In genomic region chr5:67003906-67004729, GRCh38 we compare ENCODE assay signal across 1 cellular context.
TF ChIP-seq lines count a peak whose summit lies in the region.

No MANE protein-coding gene starts in this region.

TF ChIP-seq in HEK293, 187 proteins besides CTCF, POLR2A, EP300 and RAD21 (continued from another document and continues in another):
- peak; percentile 39; the same call in 1 of the 2 replicates for TF ChIP-seq PRDM6 (tag by site-specific recombination; IDR thresholded peaks at IDR 0.05)
- TF ChIP-seq PRDM4 (tag by site-specific recombination; IDR thresholded peaks at IDR 0.05), result no peak
- peak; percentile 18; the same call in 1 of the 2 replicates for TF ChIP-seq ZNF394 (tag by site-specific recombination; IDR thresholded peaks at IDR 0.05; ENCODE audit: borderline replicate concordance)
- TF ChIP-seq SP2 (tag by site-specific recombination; IDR thresholded peaks at IDR 0.05), result peak; percentile 30
- TF ChIP-seq ZNF202 (tag by site-specific recombination; IDR thresholded peaks at IDR 0.05; ENCODE audit: borderline replicate concordance), result no peak
- no peak for TF ChIP-seq ZNF114 (tag by site-specific recombination; IDR thresholded peaks at IDR 0.05)
- TF ChIP-seq ZNF521 (tag by site-specific recombination; IDR thresholded peaks at IDR 0.05), result no peak
- TF ChIP-seq SALL2 (tag by site-specific recombination; IDR thresholded peaks at IDR 0.05; ENCODE audit: borderline replicate concordance), result no peak
- TF ChIP-seq ZBTB44 (tag by site-specific recombination; IDR thresholded peaks at IDR 0.05), result no peak
- peak; percentile 81 for TF ChIP-seq ZNF10 (tag by site-specific recombination; IDR thresholded peaks at IDR 0.05)
- TF ChIP-seq ZNF639 (tag by site-specific recombination; IDR thresholded peaks at IDR 0.05), result peak; percentile 20; the same call in 1 of the 2 replicates
- no peak for TF ChIP-seq MEIS1 (CRISPR knock-in tag; IDR thresholded peaks at IDR 0.05; ENCODE audit: borderline replicate concordance)
- no peak for TF ChIP-seq BCL11B (tag by site-specific recombination; IDR thresholded peaks at IDR 0.05; ENCODE audit: low read depth)
- TF ChIP-seq ZNF175 (tag by site-specific recombination; IDR thresholded peaks at IDR 0.05), result no peak
- no peak for TF ChIP-seq ZBTB6 (tag by site-specific recombination; IDR thresholded peaks at IDR 0.05)
- TF ChIP-seq ZNF214 (tag by site-specific recombination; IDR thresholded peaks at IDR 0.05; ENCODE audit: borderline replicate concordance), result no peak
- peak; percentile 91 for TF ChIP-seq ZNF660 (tag by site-specific recombination; IDR thresholded peaks at IDR 0.05)
- TF ChIP-seq ZSCAN4 (tag by site-specific recombination; IDR thresholded peaks at IDR 0.05), result no peak
- TF ChIP-seq ZNF341 (tag by site-specific recombination; IDR thresholded peaks at IDR 0.05; ENCODE audit: low read depth), result peak; percentile 55
- no peak for TF ChIP-seq ZNF558 (tag by site-specific recombination; IDR thresholded peaks at IDR 0.05)
- TF ChIP-seq ZBTB17 (tag by site-specific recombination; IDR thresholded peaks at IDR 0.05), result 0 out of 2 replicates have a peak, but pooled peaks have one; percentile 67
- TF ChIP-seq ZNF2 (tag by site-specific recombination; IDR thresholded peaks at IDR 0.05), result 0 out of 2 replicates have a peak, but pooled peaks have one; percentile 64
- TF ChIP-seq INSM2 (tag by site-specific recombination; IDR thresholded peaks at IDR 0.05), result no peak
- peak; percentile 37; the same call in 1 of the 2 replicates for TF ChIP-seq ZNF18 (tag by site-specific recombination; IDR thresholded peaks at IDR 0.05)
- TF ChIP-seq ZSCAN16 (tag by site-specific recombination; IDR thresholded peaks at IDR 0.05), result no peak
- TF ChIP-seq ZNF626 (tag by site-specific recombination; IDR thresholded peaks at IDR 0.05), result no peak
- no peak for TF ChIP-seq FEZF1 (tag by site-specific recombination; IDR thresholded peaks at IDR 0.05)
- TF ChIP-seq ZBTB26 (tag by site-specific recombination; optimal IDR thresholded peaks at IDR 0.05), result peak; percentile 60
- TF ChIP-seq ZXDB (tag by site-specific recombination; IDR thresholded peaks at IDR 0.05), result peak; percentile 58; the same call in 1 of the 2 replicates
- TF ChIP-seq ZNF692 (tag by site-specific recombination; IDR thresholded peaks at IDR 0.05), result peak; percentile 70
- peak; percentile 28; the same call in 1 of the 2 replicates for TF ChIP-seq ZBTB21 (tag by site-specific recombination; IDR thresholded peaks at IDR 0.05)
- TF ChIP-seq SCRT2 (tag by site-specific recombination; IDR thresholded peaks at IDR 0.05), result peak; percentile 69
- no peak for TF ChIP-seq ZNF426 (tag by site-specific recombination; IDR thresholded peaks at IDR 0.05)
- no peak for TF ChIP-seq ZNF121 (tag by site-specific recombination; IDR thresholded peaks at IDR 0.05)
- no peak for TF ChIP-seq YY2 (tag by site-specific recombination; IDR thresholded peaks at IDR 0.05)
- peak; percentile 14; the same call in 1 of the 2 replicates for TF ChIP-seq HOXD13 (CRISPR knock-in tag; IDR thresholded peaks at IDR 0.05; ENCODE audit: borderline replicate concordance)
- no peak for TF ChIP-seq ZNF561 (tag by site-specific recombination; IDR thresholded peaks at IDR 0.05; ENCODE audit: borderline replicate concordance)
- peak; percentile 98 for TF ChIP-seq PRDM10 (tag by site-specific recombination; IDR thresholded peaks at IDR 0.05)
- TF ChIP-seq ZNF629 (tag by site-specific recombination; IDR thresholded peaks at IDR 0.05), result peak; percentile 49; the same call in 1 of the 2 replicates
